20 cellular contexts compared by ENCODE assay signal in genomic region chr15:40500584-40501330, GRCh38. TPM values are rescaled to one million over a fixed set of nuclear protein-coding genes. Genes with fewer than 3 reads are reported as not detected.
DNase-seq lines count a peak whose midpoint lies in the region; ATAC-seq and TF ChIP-seq lines count a peak whose summit lies in the region.
"Had no signal": no experiment of that assay in that cellular context is flagged by ENCODE, and none has a peak within 500 bp of the region (broad histone marks: within the 10 kb centered on the region; RNA-seq: fewer than 3 reads in every experiment).

No MANE protein-coding gene starts in this region.

- peaks cover 5% of the 10 kb centered on the region for H3K27me3 Mint-ChIP-seq in activated CD8-positive, alpha-beta T cell treated with anti-CD3 and anti-CD28 coated beads for 36 hours
- H3K27me3 Mint-ChIP-seq in activated CD8-positive, alpha-beta T cell treated with anti-CD3 and anti-CD28 coated beads, Interleukin-2, amount 10 ng/mL, durations not matched to agents 7 days and 5 days (ENCODE audit: low read depth): peaks cover 23% of the 10 kb centered on the region

- no peaks in the 10 kb centered on the region for H3K9me3 Mint-ChIP-seq in activated CD8-positive, alpha-beta T cell treated with anti-CD3 and anti-CD28 coated beads for 36 hours
- H3K9me3 Mint-ChIP-seq in activated CD8-positive, alpha-beta T cell treated with anti-CD3 and anti-CD28 coated beads, Interleukin-2, amount 10 ng/mL, durations not matched to agents 7 days and 5 days (ENCODE audit: insufficient read depth): no peaks in the 10 kb centered on the region
- H3K9me3 Mint-ChIP-seq in stimulated activated effector memory CD8-positive, alpha-beta T cell treated with anti-CD3 and anti-CD28 coated beads, Interleukin-12 subunit alpha, Interleukin-12 subunit beta, amount 100 ng/mL, for 72 hours: no peaks in the 10 kb centered on the region
- H3K9me3 Mint-ChIP-seq: CD4-positive, alpha-beta T cell; naive thymus-derived CD8-positive, alpha-beta T cell; stimulated activated naive CD8-positive, alpha-beta T cell treated with anti-CD3 and anti-CD28 coated beads, Interleukin-15, Interleukin-2, amounts not matched to agents 100 ng/mL and 50 ng/mL, for 24 hours had no signal

- no peak for TF ChIP-seq CTCF in activated CD8-positive, alpha-beta T cell treated with anti-CD3 and anti-CD28 coated beads for 36 hours (IDR thresholded peaks at IDR 0.05)

- no peak overlapping the region for H3K4me3 Mint-ChIP-seq in activated CD8-positive, alpha-beta T cell treated with anti-CD3 and anti-CD28 coated beads for 36 hours
- no peak overlapping the region for H3K4me3 Mint-ChIP-seq in activated CD8-positive, alpha-beta T cell treated with anti-CD3 and anti-CD28 coated beads, Interleukin-2, amount 10 ng/mL, durations not matched to agents 7 days and 5 days
- no peak overlapping the region for H3K4me3 Mint-ChIP-seq in stimulated activated effector memory CD8-positive, alpha-beta T cell treated with anti-CD3 and anti-CD28 coated beads, Interleukin-12 subunit alpha, Interleukin-12 subunit beta, amount 100 ng/mL, for 72 hours
- H3K4me3 Mint-ChIP-seq: CD4-positive, alpha-beta T cell; naive thymus-derived CD8-positive, alpha-beta T cell; stimulated activated naive CD8-positive, alpha-beta T cell treated with anti-CD3 and anti-CD28 coated beads, Interleukin-15, Interleukin-2, amounts not matched to agents 100 ng/mL and 50 ng/mL, for 24 hours had no signal

- H3K36me3 Mint-ChIP-seq in activated CD8-positive, alpha-beta T cell treated with anti-CD3 and anti-CD28 coated beads for 36 hours (ENCODE audit: low read depth): no peaks in the 10 kb centered on the region
- H3K36me3 Mint-ChIP-seq in activated CD8-positive, alpha-beta T cell treated with anti-CD3 and anti-CD28 coated beads, Interleukin-2, amount 10 ng/mL, durations not matched to agents 7 days and 5 days (ENCODE audit: low read depth): no peaks in the 10 kb centered on the region
- H3K36me3 Mint-ChIP-seq in stimulated activated effector memory CD8-positive, alpha-beta T cell treated with anti-CD3 and anti-CD28 coated beads, Interleukin-12 subunit alpha, Interleukin-12 subunit beta, amount 100 ng/mL, for 72 hours: no peaks in the 10 kb centered on the region
- H3K36me3 Mint-ChIP-seq: naive thymus-derived CD8-positive, alpha-beta T cell had no signal

- peak overlapping the region; percentile 57 for H3K27ac ChIP-seq in epithelial cell of prostate
- H3K27ac ChIP-seq: upper lobe of right lung had no signal

- no peak for DNase-seq in activated CD8-positive, alpha-beta T cell treated with anti-CD3 and anti-CD28 coated beads for 36 hours
- no peak for DNase-seq in activated CD8-positive, alpha-beta T cell treated with anti-CD3 and anti-CD28 coated beads, Interleukin-2, amount 10 ng/mL, durations not matched to agents 7 days and 5 days
- DNase-seq in RPMI7951 (ENCODE audit: low read depth) (peak; percentile 36), epithelial cell of prostate (ENCODE audit: low read depth, low spot score) (no peak), NCI-H2196 (lab: John Stamatoyannopoulos, UW; ENCODE audit: unreplicated experiment) (no peak), NCI-H510A (lab: John Stamatoyannopoulos, UW) (no peak)
- no peak for DNase-seq in stimulated activated effector memory CD8-positive, alpha-beta T cell treated with anti-CD3 and anti-CD28 coated beads, Interleukin-12 subunit alpha, Interleukin-12 subunit beta, amount 100 ng/mL, for 72 hours (ENCODE audit: low spot score in 2 of 2)
- DNase-seq: activated naive CD4-positive, alpha-beta T cell treated with anti-CD3 and anti-CD28 coated beads, Interleukin-2, amount 50 U/mL, for 16 hours; CD4-positive, alpha-beta T cell; foreskin melanocyte; naive thymus-derived CD8-positive, alpha-beta T cell; NCI-H146; NCI-H446; SIG-M5; stimulated activated CD4-positive, alpha-beta T cell treated with anti-CD3 and anti-CD28 coated beads, Interleukin-12 subunit alpha, Interleukin-12 subunit beta, amount 100 ng/mL, for 4 hours; upper lobe of right lung had no signal

- H3K4me1 Mint-ChIP-seq in activated CD8-positive, alpha-beta T cell treated with anti-CD3 and anti-CD28 coated beads for 36 hours (ENCODE audit: low read depth): peaks cover 13% of the 10 kb centered on the region
- H3K4me1 Mint-ChIP-seq in activated CD8-positive, alpha-beta T cell treated with anti-CD3 and anti-CD28 coated beads, Interleukin-2, amount 10 ng/mL, durations not matched to agents 7 days and 5 days (ENCODE audit: low read depth): peaks cover 2% of the 10 kb centered on the region
- no peaks in the 10 kb centered on the region for H3K4me1 Mint-ChIP-seq in stimulated activated effector memory CD8-positive, alpha-beta T cell treated with anti-CD3 and anti-CD28 coated beads, Interleukin-12 subunit alpha, Interleukin-12 subunit beta, amount 100 ng/mL, for 72 hours
- H3K4me1 Mint-ChIP-seq: naive thymus-derived CD8-positive, alpha-beta T cell had no signal

- ATAC-seq in activated CD8-positive, alpha-beta T cell treated with anti-CD3 and anti-CD28 coated beads for 36 hours: peak; percentile 45
- no peak for ATAC-seq in activated CD8-positive, alpha-beta T cell treated with anti-CD3 and anti-CD28 coated beads, Interleukin-2, amount 10 ng/mL, durations not matched to agents 7 days and 5 days
- ATAC-seq in stimulated activated effector memory CD8-positive, alpha-beta T cell treated with anti-CD3 and anti-CD28 coated beads, Interleukin-12 subunit alpha, Interleukin-12 subunit beta, amount 100 ng/mL, for 72 hours: peak; percentile 65
- no peak for ATAC-seq in GM18868 (IDR thresholded peaks at IDR 0.05; ENCODE audit: unreplicated experiment)
- ATAC-seq: GM12878; naive thymus-derived CD8-positive, alpha-beta T cell; upper lobe of right lung had no signal

- no peak overlapping the region for H3K27ac Mint-ChIP-seq in activated CD8-positive, alpha-beta T cell treated with anti-CD3 and anti-CD28 coated beads for 36 hours
- H3K27ac Mint-ChIP-seq in activated CD8-positive, alpha-beta T cell treated with anti-CD3 and anti-CD28 coated beads, Interleukin-2, amount 10 ng/mL, durations not matched to agents 7 days and 5 days: no peak overlapping the region
- H3K27ac Mint-ChIP-seq in stimulated activated effector memory CD8-positive, alpha-beta T cell treated with anti-CD3 and anti-CD28 coated beads, Interleukin-12 subunit alpha, Interleukin-12 subunit beta, amount 100 ng/mL, for 72 hours: no peak overlapping the region
- H3K27ac Mint-ChIP-seq: CD4-positive, alpha-beta T cell; naive thymus-derived CD8-positive, alpha-beta T cell; progenitor cell of endocrine pancreas; stimulated activated naive CD8-positive, alpha-beta T cell treated with anti-CD3 and anti-CD28 coated beads, Interleukin-15, Interleukin-2, amounts not matched to agents 100 ng/mL and 50 ng/mL, for 24 hours had no signal

- intact Hi-C loops in activated CD8-positive, alpha-beta T cell treated with anti-CD3 and anti-CD28 coated beads for 36 hours (cut with micrococcal nuclease): no loop called here

- POLR2A ChIA-PET in activated CD8-positive, alpha-beta T cell treated with anti-CD3 and anti-CD28 coated beads for 36 hours (lab: Charles Lee): no interaction called here
- POLR2A ChIA-PET in activated CD8-positive, alpha-beta T cell treated with anti-CD3 and anti-CD28 coated beads, Interleukin-2, amount 10 ng/mL, durations not matched to agents 7 days and 5 days (lab: Charles Lee): no interaction called here

- CTCF ChIA-PET in activated CD8-positive, alpha-beta T cell treated with anti-CD3 and anti-CD28 coated beads for 36 hours (lab: Charles Lee): interaction anchor here (0.9 to 1.6 kb wide), 3 partner anchors 19 to 222 kb away, joined by 3 to 4 read pairs (median 3); no protein-coding TSS in a partner anchor
- CTCF ChIA-PET in activated CD8-positive, alpha-beta T cell treated with anti-CD3 and anti-CD28 coated beads, Interleukin-2, amount 10 ng/mL, durations not matched to agents 7 days and 5 days (lab: Charles Lee): interaction anchor here (1.0 kb wide), 1 partner anchor 50 kb away, joined by 3 read pairs; no protein-coding TSS in a partner anchor

RNA-seq across cellular contexts. Expression of gene CHST14, which starts 30.0 kb away (rescaled TPM):
- 1 to 10 TPM; 4.3 to 5.1 TPM for total RNA-seq in activated CD8-positive, alpha-beta T cell treated with anti-CD3 and anti-CD28 coated beads for 36 hours
- total RNA-seq in activated CD8-positive, alpha-beta T cell treated with anti-CD3 and anti-CD28 coated beads, Interleukin-2, amount 10 ng/mL, durations not matched to agents 7 days and 5 days: 10 to 100 TPM; 12.1 to 12.6 TPM
- 27.1 and 29.3 TPM in 2 replicates for total RNA-seq in RPMI7951 (2014; rRNA removed; shearing (Covaris generic))

Comparison
In these comparisons a context has a peak if more than half of its experiments do, and no peak if none do; other contexts are left out.
1. ATAC-seq: peak in activated CD8-positive, alpha-beta T cell treated with anti-CD3 and anti-CD28 coated beads for 36 hours (single experiment) and stimulated activated effector memory CD8-positive, alpha-beta T cell treated with anti-CD3 and anti-CD28 coated beads, Interleukin-12 subunit alpha, Interleukin-12 subunit beta, amount 100 ng/mL, for 72 hours (single experiment); none in activated CD8-positive, alpha-beta T cell treated with anti-CD3 and anti-CD28 coated beads, Interleukin-2, amount 10 ng/mL, durations not matched to agents 7 days and 5 days (single experiment) and GM18868 (single experiment).